ENCODE assay signal across 38 cellular contexts in genomic region chr5:171261361-171261760, GRCh38. TPM values are rescaled to one million over a fixed set of nuclear protein-coding genes. Genes with fewer than 3 reads are reported as not detected.
"Had no signal": no experiment of that assay in that cellular context is flagged by ENCODE, and none has a peak within 500 bp of the region (broad histone marks: within the 10 kb centered on the region; RNA-seq: fewer than 3 reads in every experiment).

No MANE protein-coding gene starts in this region.

- FAIRE-seq: TTC549 had no signal

- H3K27me3 ChIP-seq: brain microvascular endothelial cell, SJSA1 had no signal

- DNase-seq: activated B cell treated with CpG ODN at 0.5 μM for 24 hours; activated CD4-positive, alpha-beta memory T cell treated with anti-CD3 and anti-CD28 coated beads, Interleukin-2, amount 10 ng/mL, durations not matched to agents 7 days and 5 days; activated CD4-positive, alpha-beta T cell treated with anti-CD3 and anti-CD28 coated beads for 4 hours; activated CD4-positive, alpha-beta T cell treated with anti-CD3 and anti-CD28 coated beads, Interleukin-2, amount 50 U/mL, for 1 hour; activated CD4-positive, CD25-positive, alpha-beta regulatory T cell treated with anti-CD3 and anti-CD28 coated beads, Interleukin-2, amount 50 U/mL, for 72 hours; activated CD8-positive, alpha-beta memory T cell treated with anti-CD3 and anti-CD28 coated beads for 24 hours; activated CD8-positive, alpha-beta memory T cell treated with anti-CD3 and anti-CD28 coated beads, Interleukin-2, amount 10 ng/mL, durations not matched to agents 7 days and 5 days; activated effector memory CD4-positive, alpha-beta T cell treated with anti-CD3 and anti-CD28 coated beads, Interleukin-2, amount 50 U/mL, for 16 hours; activated naive CD4-positive, alpha-beta T cell; activated naive CD4-positive, alpha-beta T cell treated with anti-CD3 and anti-CD28 coated beads, Interleukin-2, amount 50 U/mL, for 16 hours; activated naive CD8-positive, alpha-beta T cell treated with anti-CD3 and anti-CD28 coated beads for 36 hours; activated T-cell treated with anti-CD3 and anti-CD28 coated beads, Interleukin-2, amount 50 U/mL, for 1 hour; activated T-cell treated with anti-CD3 and anti-CD28 coated beads, Interleukin-2, amount 50 U/mL, for 72 hours; amniotic stem cell; aorta; brain microvascular endothelial cell; central memory CD4-positive, alpha-beta T cell; Kasumi-1; KG1; MM.1S; NCI-H1092 treated with DMSO at 0.1 percent for 48 hours; NCI-H146; NCI-H2029 treated with DMSO at 0.1 percent for 48 hours; NCI-H2107; NCI-H226; NCI-H446 treated with DMSO at 0.1 percent for 48 hours; NCI-H524; SHP77 treated with DMSO at 0.1 percent for 48 hours; SW 1271; T1000 had no signal

- H3K4me3 ChIP-seq: SJSA1 had no signal

- H3K4me1 ChIP-seq: SJSA1 had no signal

- H3K9me3 ChIP-seq: SJSA1 had no signal

- H3K36me3 ChIP-seq: brain microvascular endothelial cell, SJSA1 had no signal

- H3K27ac ChIP-seq: brain microvascular endothelial cell, SJSA1, VCaP had no signal

- ATAC-seq: activated CD8-positive, alpha-beta memory T cell treated with anti-CD3 and anti-CD28 coated beads, Interleukin-2, amount 10 ng/mL, durations not matched to agents 7 days and 5 days; activated T-cell treated with anti-CD3 and anti-CD28 coated beads, Interleukin-2, amount 50 U/mL, for 72 hours; activated T-helper 17 cell treated with anti-CD3 and anti-CD28 coated beads, Interleukin-2, amount 50 U/mL, for 72 hours; Panc1; SK-N-SH treated with all-trans-retinoic acid at 6 μM for 48 hours had no signal

RNA-seq across cellular contexts. Expression of gene TLX3, which starts 47.7 kb away (rescaled TPM):
- total RNA-seq: activated B cell treated with CpG ODN at 0.5 μM for 24 hours; activated CD4-positive, alpha-beta memory T cell treated with anti-CD3 and anti-CD28 coated beads, Interleukin-2, amount 10 ng/mL, durations not matched to agents 7 days and 5 days; activated CD8-positive, alpha-beta memory T cell treated with anti-CD3 and anti-CD28 coated beads, Interleukin-2, amount 10 ng/mL, durations not matched to agents 7 days and 5 days; activated naive CD8-positive, alpha-beta T cell treated with anti-CD3 and anti-CD28 coated beads for 36 hours; activated T-cell treated with anti-CD3 and anti-CD28 coated beads, Interleukin-2, amount 50 U/mL, for 72 hours; activated T-helper 17 cell treated with anti-CD3 and anti-CD28 coated beads, Interleukin-2, amount 50 U/mL, for 72 hours; aorta; SJSA1; T-helper 1 cell treated with Interleukin-12 subunit alpha and Interleukin-12 subunit beta and Interleukin-4 antibody, amounts not matched to agents 30 ng/mL and 1 ng/mL, for 36 hours; T-helper 2 cell treated with Interferon-gamma antibody and Interleukin-4, amounts not matched to agents 100 ng/mL and 5 ng/mL, for 36 hours had no signal
- polyA plus RNA-seq: aorta had no signal
